In the genomic region with DNA sequence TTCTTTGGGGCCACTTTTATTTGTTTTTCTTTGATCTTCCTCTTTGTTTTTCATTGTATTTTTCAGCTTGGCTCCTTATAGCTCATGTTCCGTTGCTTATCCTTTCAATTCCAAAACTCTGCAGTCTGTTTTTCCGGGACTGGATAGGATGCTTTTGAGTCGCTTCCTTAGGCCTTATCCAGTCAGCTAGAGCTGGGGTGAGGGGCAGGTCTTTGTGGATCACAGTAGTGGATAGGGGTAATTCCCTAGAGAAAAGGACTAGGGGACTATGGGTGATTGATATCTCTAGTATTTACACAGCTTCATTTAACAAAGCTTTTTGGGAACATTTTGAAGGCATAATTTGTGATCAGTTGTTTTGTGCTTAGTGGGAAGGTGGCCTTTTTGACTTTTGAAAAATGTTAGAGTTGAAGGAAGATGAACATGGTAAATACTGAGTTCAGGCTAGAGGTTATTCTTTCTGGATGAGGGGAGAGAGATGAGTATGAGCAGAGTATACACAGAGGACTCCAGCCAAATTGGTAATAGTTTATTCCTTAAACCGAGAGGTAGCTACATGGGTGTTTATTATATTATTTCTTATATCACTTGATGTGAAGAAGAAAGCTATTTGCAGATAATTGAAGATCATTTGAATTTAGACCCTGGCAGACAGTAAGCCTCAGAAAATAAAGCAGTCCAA, we compare ENCODE assay signal across 19 cellular contexts. TPM values are rescaled to one million over a fixed set of nuclear protein-coding genes. Genes with fewer than 3 reads are reported as not detected.
DNase-seq lines count a peak whose midpoint lies in the region; ATAC-seq, FAIRE-seq and TF ChIP-seq lines count a peak whose summit lies in the region.
"Had no signal": no experiment of that assay in that cellular context is flagged by ENCODE, and none has a peak within 500 bp of the region (broad histone marks: within the 10 kb centered on the region; RNA-seq: fewer than 3 reads in every experiment).

No MANE protein-coding gene starts in this region.

- no peaks in the 10 kb centered on the region; a peak in 1 of 4 replicates for H3K4me1 ChIP-seq in SK-N-SH (ENCODE audit: control insufficient read depth in 1 of 2, insufficient read depth in 2 of 2, low read depth in 1 of 2, low read length in 1 of 2)
- H3K4me1 ChIP-seq in heart right ventricle, result peaks cover 0 to 51% (median 38%) of the 10 kb centered on the region in 9 donors
- no peaks in the 10 kb centered on the region for H3K4me1 ChIP-seq in small intestine (ENCODE audit: control insufficient read depth in 2 of 2, insufficient read depth in 1 of 2, low read depth in 1 of 2, low read length in 1 of 2)
- H3K4me1 ChIP-seq in Karpas-422 (ENCODE audit: low read length), result peaks cover 17% of the 10 kb centered on the region

- POLR2A ChIA-PET in SK-N-SH (lab: Yijun Ruan, JAX), result no interaction called here

- H3K4me3 ChIP-seq in SK-N-SH (ENCODE audit: low read depth in 2 of 2, low read length in 1 of 2), result no peak overlapping the region
- H3K4me3 ChIP-seq in heart right ventricle, result no peak overlapping the region
- no peak overlapping the region for H3K4me3 ChIP-seq in small intestine (ENCODE audit: low read depth in 1 of 2, low read length in 2 of 2)
- H3K4me3 ChIP-seq in Karpas-422 (ENCODE audit: low read length), result no peak overlapping the region
- H3K4me3 ChIP-seq: mucosa of descending colon, spleen had no signal

- H3K27me3 ChIP-seq in SK-N-SH (ENCODE audit: insufficient read depth) (no peaks in the 10 kb centered on the region), heart right ventricle (no peaks in the 10 kb centered on the region), small intestine (ENCODE audit: control insufficient read depth in 2 of 2, insufficient read depth in 2 of 2, low read length in 2 of 2) (no peaks in the 10 kb centered on the region), Karpas-422 (ENCODE audit: low read length) (no peaks in the 10 kb centered on the region)
- H3K27me3 ChIP-seq: spleen had no signal

- H3K27ac ChIP-seq in SK-N-SH (ENCODE audit: low read depth in 2 of 2, low read length in 1 of 2) (no peak overlapping the region), heart right ventricle (peak overlapping the region in 2 of 10 donors; percentile 13 to 22), small intestine (ENCODE audit: low read depth in 1 of 2, low read length in 1 of 2) (no peak overlapping the region), Karpas-422 (ENCODE audit: low read length) (no peak overlapping the region)
- H3K27ac ChIP-seq: parathyroid adenoma had no signal

- H3K9me3 Mint-ChIP-seq in progenitor cell of endocrine pancreas (ENCODE audit: low read depth), result peaks cover 18% of the 10 kb centered on the region

- peaks cover 7% of the 10 kb centered on the region; the same call in 1 of the 2 replicates for H4K20me1 ChIP-seq in SK-N-SH (ENCODE audit: insufficient read depth)
- no peaks in the 10 kb centered on the region for H4K20me1 ChIP-seq in Karpas-422 (ENCODE audit: insufficient read depth, low read depth, low read length)

- H3K36me3 ChIP-seq in SK-N-SH (replicated peaks in 1 of 2; ENCODE audit: control insufficient read depth in 1 of 2, insufficient read depth in 2 of 2, low read length in 1 of 2) (peaks cover 0 to 4% of the 10 kb centered on the region in 2 experiments), heart right ventricle (no peaks in the 10 kb centered on the region), small intestine (ENCODE audit: control insufficient read depth in 2 of 2, insufficient read depth in 2 of 2, low read length in 2 of 2) (no peaks in the 10 kb centered on the region), Karpas-422 (ENCODE audit: insufficient read depth, low read length) (peaks cover 6% of the 10 kb centered on the region; the same call in 1 of the 2 replicates)

- DNase-seq in SK-N-SH, result peak; percentile 8
- DNase-seq in NCI-H345 treated with DMSO at 0.1 percent for 48 hours (lab: John Stamatoyannopoulos, UW; ENCODE audit: unreplicated experiment), result peak; percentile 38
- no peak for DNase-seq in heart right ventricle
- DNase-seq in progenitor cell of endocrine pancreas (ENCODE audit: low spot score, unreplicated experiment), result no peak
- no peak for DNase-seq in small intestine
- no peak for DNase-seq in Karpas-422
- DNase-seq: activated CD4-positive, alpha-beta memory T cell treated with anti-CD3 and anti-CD28 coated beads, Interleukin-2, amount 10 ng/mL, durations not matched to agents 7 days and 5 days; amniotic stem cell; COR-L47; erythroblast; glutamatergic neuron; HFFc6; islet precursor cell; mucosa of descending colon; spleen; stimulated activated naive CD4-positive, alpha-beta T cell had no signal

- no peak for FAIRE-seq in small intestine (lab: Jason Lieb, UNC)

- TF ChIP-seq EP300 in SK-N-SH (IDR thresholded peaks at IDR 0.05; ENCODE audit: borderline replicate concordance in 1 of 2, low read depth in 1 of 2, low read length in 1 of 2), result no peak

- peaks cover 11% of the 10 kb centered on the region for H3K36me3 Mint-ChIP-seq in progenitor cell of endocrine pancreas (ENCODE audit: insufficient read depth)

- CTCF ChIA-PET in SK-N-SH (lab: Yijun Ruan, JAX), result interaction anchor here (0.8 to 1.1 kb wide), 3 partner anchors 13 to 109 kb away, joined by 3 to 4 read pairs (median 3); no protein-coding TSS in a partner anchor

- 94% methylated on average over 4 of the region's 4 CpGs for WGBS in SK-N-SH (ENCODE audit: low lambda C conversion rate)
- 67 to 70% methylated on average over 4 of the region's 4 CpGs for WGBS in heart right ventricle, 2 donors
- 79 to 91% (median 86%) methylated on average over 4 of the region's 4 CpGs for WGBS in small intestine, 3 donors

- no peak for ATAC-seq in SK-N-SH treated with all-trans-retinoic acid at 6 μM for 48 hours
- peak in 5 of 8 donors; percentile 35 to 62 (median 42) for ATAC-seq in heart right ventricle
- no peak for ATAC-seq in HG02610 (IDR thresholded peaks at IDR 0.05; ENCODE audit: unreplicated experiment)
- ATAC-seq: mucosa of descending colon had no signal

- intact Hi-C loops in heart right ventricle (cut with DNase I), result no loop called here

- H3K4me2 ChIP-seq in SK-N-SH (no peak overlapping the region), Karpas-422 (ENCODE audit: low read depth, low read length, poor library complexity, severe bottlenecking) (no peak overlapping the region)

- H3K9ac ChIP-seq in SK-N-SH (no peak overlapping the region), Karpas-422 (ENCODE audit: low read length) (no peak overlapping the region)
- H3K9ac ChIP-seq: parathyroid adenoma had no signal

- peaks cover 4% of the 10 kb centered on the region for H3K4me1 Mint-ChIP-seq in progenitor cell of endocrine pancreas (ENCODE audit: low read depth)

- H3F3A ChIP-seq in SK-N-SH (replicated peaks; ENCODE audit: insufficient read depth), result peaks cover 8% of the 10 kb centered on the region

- H3K27ac Mint-ChIP-seq in progenitor cell of endocrine pancreas, result peak overlapping the region; percentile 59
- H3K27ac Mint-ChIP-seq: activated CD4-positive, alpha-beta memory T cell treated with anti-CD3 and anti-CD28 coated beads, Interleukin-2, amount 10 ng/mL, durations not matched to agents 7 days and 5 days; HFFc6 had no signal

- H2AFZ ChIP-seq in SK-N-SH (ENCODE audit: low read depth), result no peak overlapping the region
- H2AFZ ChIP-seq in Karpas-422 (ENCODE audit: low read length), result no peak overlapping the region
- H2AFZ ChIP-seq: parathyroid adenoma had no signal

- no peak for TF ChIP-seq RAD21 in SK-N-SH (IDR thresholded peaks at IDR 0.05; ENCODE audit: low read length)

- peaks cover 98% of the 10 kb centered on the region for H3K79me2 ChIP-seq in SK-N-SH (ENCODE audit: insufficient read depth)
- H3K79me2 ChIP-seq in Karpas-422 (ENCODE audit: low read length), result peaks cover 99% of the 10 kb centered on the region

- H3K4me3 Mint-ChIP-seq in progenitor cell of endocrine pancreas (ENCODE audit: low read depth), result no peak overlapping the region
- H3K4me3 Mint-ChIP-seq: activated CD4-positive, alpha-beta memory T cell treated with anti-CD3 and anti-CD28 coated beads, Interleukin-2, amount 10 ng/mL, durations not matched to agents 7 days and 5 days; HFFc6 had no signal

- no peaks in the 10 kb centered on the region for H3K27me3 Mint-ChIP-seq in progenitor cell of endocrine pancreas
- H3K27me3 Mint-ChIP-seq: activated CD4-positive, alpha-beta memory T cell treated with anti-CD3 and anti-CD28 coated beads, Interleukin-2, amount 10 ng/mL, durations not matched to agents 7 days and 5 days had no signal

- no peaks in the 10 kb centered on the region for H3K9me3 ChIP-seq in SK-N-SH
- H3K9me3 ChIP-seq in heart right ventricle, result peaks cover 0 to 12% (median 0%) of the 10 kb centered on the region in 11 donors
- H3K9me3 ChIP-seq in small intestine (ENCODE audit: control insufficient read depth, low read depth), result no peaks in the 10 kb centered on the region
- H3K9me3 ChIP-seq in Karpas-422 (ENCODE audit: low read length), result no peaks in the 10 kb centered on the region

- no peaks in the 10 kb centered on the region for H3K9me2 ChIP-seq in SK-N-SH
- H3K9me2 ChIP-seq in Karpas-422 (replicated peaks; ENCODE audit: insufficient read depth, low read length), result no peaks in the 10 kb centered on the region

- no peak for TF ChIP-seq CTCF in SK-N-SH (IDR thresholded peaks at IDR 0.05)
- TF ChIP-seq CTCF in heart right ventricle (IDR thresholded peaks at IDR 0.05), result no peak
- TF ChIP-seq CTCF in progenitor cell of endocrine pancreas (IDR thresholded peaks at IDR 0.05; ENCODE audit: unreplicated experiment), result no peak

TF ChIP-seq in SK-N-SH, 30 proteins besides CTCF, POLR2A, EP300 and RAD21 (continues in another document):
- TF ChIP-seq RCOR1 (IDR thresholded peaks at IDR 0.05; ENCODE audit: low read length), result no peak

TF ChIP-seq in SK-N-SH treated with all-trans-retinoic acid at 6 μM for 48 hours, 23 proteins besides CTCF, POLR2A, EP300 and RAD21 (continues in another document):
- TF ChIP-seq ZFP30 (CRISPR knock-in tag; IDR thresholded peaks at IDR 0.05), result no peak
- TF ChIP-seq ARNTL (CRISPR knock-in tag; IDR thresholded peaks at IDR 0.05; ENCODE audit: borderline replicate concordance, low read depth), result no peak
- no peak for TF ChIP-seq TOX (CRISPR knock-in tag; IDR thresholded peaks at IDR 0.05; ENCODE audit: borderline replicate concordance)
- no peak for TF ChIP-seq ZNF70 (CRISPR knock-in tag; IDR thresholded peaks at IDR 0.05)
- TF ChIP-seq ZC3H10 (CRISPR knock-in tag; IDR thresholded peaks at IDR 0.05), result no peak
- no peak for TF ChIP-seq OSR1 (CRISPR knock-in tag; IDR thresholded peaks at IDR 0.05)

RNA-seq across cellular contexts. Expression of a gene that starts 22.5 kb away (rescaled TPM):
- polyA plus RNA-seq in SK-N-SH (2012; rRNA removed), result 2.9 and 4.2 TPM in 2 replicates
- 4.6 and 5.5 TPM in 2 replicates for polyA plus RNA-seq in SK-N-SH (2012; cell fraction: cytosol; rRNA removed)
- 4.1 and 11.6 TPM in 2 replicates for polyA plus RNA-seq in SK-N-SH (2012; cell fraction: nucleus; rRNA removed)
- total RNA-seq in heart right ventricle, result 10 to 100 TPM; 23.2 to 46.3 (median 39.0) TPM
- 1 to 10 TPM; 3.7 to 9.0 TPM for polyA plus RNA-seq in heart right ventricle
- 48.7 and 49.7 TPM in 2 replicates for total RNA-seq in progenitor cell of endocrine pancreas
- 10 to 100 TPM in 1 of 3 donors, 1 to 10 TPM in 2; 5.9 to 10.7 (median 7.6) TPM for polyA plus RNA-seq in small intestine
- 72.3 and 117 TPM in 2 replicates for total RNA-seq in Karpas-422 (2014; rRNA removed; shearing (Covaris generic); ENCODE audit: low replicate concordance)

Comparison
In these comparisons a context has a peak if more than half of its experiments do, and no peak if none do; other contexts are left out.
1. DNase-seq: peak in SK-N-SH (single experiment) and NCI-H345 treated with DMSO at 0.1 percent for 48 hours (single experiment); none in heart right ventricle (0 of 2), progenitor cell of endocrine pancreas (single experiment), small intestine (single experiment) and Karpas-422 (single experiment).
2. ATAC-seq: peak in heart right ventricle (5 of 8); none in SK-N-SH treated with all-trans-retinoic acid at 6 μM for 48 hours (single experiment) and HG02610 (single experiment).